1 cellular context compared by ENCODE assay signal in genomic region chr10:73730153-73730906, GRCh38.
TF ChIP-seq lines count a peak whose summit lies in the region.

No MANE protein-coding gene starts in this region.

TF ChIP-seq in HepG2, 621 proteins besides CTCF, POLR2A, EP300 and RAD21 (continued from another document and continues in another):
- TF ChIP-seq, protein P1, sequence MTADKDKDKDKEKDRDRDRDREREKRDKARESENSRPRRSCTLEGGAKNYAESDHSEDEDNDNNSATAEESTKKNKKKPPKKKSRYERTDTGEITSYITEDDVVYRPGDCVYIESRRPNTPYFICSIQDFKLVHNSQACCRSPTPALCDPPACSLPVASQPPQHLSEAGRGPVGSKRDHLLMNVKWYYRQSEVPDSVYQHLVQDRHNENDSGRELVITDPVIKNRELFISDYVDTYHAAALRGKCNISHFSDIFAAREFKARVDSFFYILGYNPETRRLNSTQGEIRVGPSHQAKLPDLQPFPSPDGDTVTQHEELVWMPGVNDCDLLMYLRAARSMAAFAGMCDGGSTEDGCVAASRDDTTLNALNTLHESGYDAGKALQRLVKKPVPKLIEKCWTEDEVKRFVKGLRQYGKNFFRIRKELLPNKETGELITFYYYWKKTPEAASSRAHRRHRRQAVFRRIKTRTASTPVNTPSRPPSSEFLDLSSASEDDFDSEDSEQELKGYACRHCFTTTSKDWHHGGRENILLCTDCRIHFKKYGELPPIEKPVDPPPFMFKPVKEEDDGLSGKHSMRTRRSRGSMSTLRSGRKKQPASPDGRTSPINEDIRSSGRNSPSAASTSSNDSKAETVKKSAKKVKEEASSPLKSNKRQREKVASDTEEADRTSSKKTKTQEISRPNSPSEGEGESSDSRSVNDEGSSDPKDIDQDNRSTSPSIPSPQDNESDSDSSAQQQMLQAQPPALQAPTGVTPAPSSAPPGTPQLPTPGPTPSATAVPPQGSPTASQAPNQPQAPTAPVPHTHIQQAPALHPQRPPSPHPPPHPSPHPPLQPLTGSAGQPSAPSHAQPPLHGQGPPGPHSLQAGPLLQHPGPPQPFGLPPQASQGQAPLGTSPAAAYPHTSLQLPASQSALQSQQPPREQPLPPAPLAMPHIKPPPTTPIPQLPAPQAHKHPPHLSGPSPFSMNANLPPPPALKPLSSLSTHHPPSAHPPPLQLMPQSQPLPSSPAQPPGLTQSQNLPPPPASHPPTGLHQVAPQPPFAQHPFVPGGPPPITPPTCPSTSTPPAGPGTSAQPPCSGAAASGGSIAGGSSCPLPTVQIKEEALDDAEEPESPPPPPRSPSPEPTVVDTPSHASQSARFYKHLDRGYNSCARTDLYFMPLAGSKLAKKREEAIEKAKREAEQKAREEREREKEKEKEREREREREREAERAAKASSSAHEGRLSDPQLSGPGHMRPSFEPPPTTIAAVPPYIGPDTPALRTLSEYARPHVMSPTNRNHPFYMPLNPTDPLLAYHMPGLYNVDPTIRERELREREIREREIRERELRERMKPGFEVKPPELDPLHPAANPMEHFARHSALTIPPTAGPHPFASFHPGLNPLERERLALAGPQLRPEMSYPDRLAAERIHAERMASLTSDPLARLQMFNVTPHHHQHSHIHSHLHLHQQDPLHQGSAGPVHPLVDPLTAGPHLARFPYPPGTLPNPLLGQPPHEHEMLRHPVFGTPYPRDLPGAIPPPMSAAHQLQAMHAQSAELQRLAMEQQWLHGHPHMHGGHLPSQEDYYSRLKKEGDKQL (CRISPR knock-in tag; IDR thresholded peaks at IDR 0.05; ENCODE audit: low read depth), result peak; percentile 22; the same call in 1 of the 2 replicates
- TF ChIP-seq ZNF670 (CRISPR knock-in tag; IDR thresholded peaks at IDR 0.05; ENCODE audit: borderline replicate concordance) (peak; percentile 87), ZNF879 (CRISPR knock-in tag; IDR thresholded peaks at IDR 0.05) (no peak), SOX6 (IDR thresholded peaks at IDR 0.05) (no peak), SOX6 (CRISPR knock-in tag; IDR thresholded peaks at IDR 0.05) (peak; percentile 81), ZNF780A (CRISPR knock-in tag; IDR thresholded peaks at IDR 0.05) (no peak), ZFP62 (CRISPR knock-in tag; IDR thresholded peaks at IDR 0.05) (no peak), ZNF160 (CRISPR knock-in tag; IDR thresholded peaks at IDR 0.05) (peak; percentile 70; the same call in 1 of the 2 replicates), SMC3 (IDR thresholded peaks at IDR 0.05; ENCODE audit: low read length) (no peak), BORCS8-MEF2B (CRISPR knock-in tag; IDR thresholded peaks at IDR 0.05) (peak; percentile 79; the same call in 1 of the 2 replicates), GPN1 (CRISPR knock-in tag; IDR thresholded peaks at IDR 0.05; ENCODE audit: borderline replicate concordance) (no peak), ZNF850 (CRISPR knock-in tag; conservative IDR thresholded peaks at IDR 0.05) (0 out of 2 replicates have a peak, but pooled peaks have one; percentile 32), WIZ (CRISPR knock-in tag; IDR thresholded peaks at IDR 0.05) (no peak), ZNF275 (CRISPR knock-in tag; IDR thresholded peaks at IDR 0.05; ENCODE audit: borderline replicate concordance) (0 out of 2 replicates have a peak, but pooled peaks have one; percentile 61), CBFB (CRISPR knock-in tag; IDR thresholded peaks at IDR 0.05) (no peak), ERF (CRISPR knock-in tag; IDR thresholded peaks at IDR 0.05) (peak; percentile 68; the same call in 1 of the 2 replicates), CAMTA2 (CRISPR knock-in tag; IDR thresholded peaks at IDR 0.05; ENCODE audit: borderline replicate concordance) (peak; percentile 95), HDAC6 (IDR thresholded peaks at IDR 0.05; ENCODE audit: low read depth, low read length) (no peak), HNRNPL (IDR thresholded peaks at IDR 0.05; ENCODE audit: low read depth, low read length) (0 out of 2 replicates have a peak, but pooled peaks have one; percentile 33), NCOA2 (CRISPR knock-in tag; IDR thresholded peaks at IDR 0.05) (peak; percentile 36; the same call in 1 of the 2 replicates), MAF1 (CRISPR knock-in tag; IDR thresholded peaks at IDR 0.05; ENCODE audit: borderline replicate concordance) (no peak), TOE1 (CRISPR knock-in tag; IDR thresholded peaks at IDR 0.05) (0 out of 2 replicates have a peak, but pooled peaks have one; percentile 83), SP5 (CRISPR knock-in tag; IDR thresholded peaks at IDR 0.05; ENCODE audit: borderline replicate concordance, low read depth) (no peak), AHR (CRISPR knock-in tag; IDR thresholded peaks at IDR 0.05) (peak; percentile 85; the same call in 1 of the 2 replicates), ZFY (CRISPR knock-in tag; IDR thresholded peaks at IDR 0.05) (peak; percentile 79), ZHX1 (CRISPR knock-in tag; IDR thresholded peaks at IDR 0.05; ENCODE audit: low read depth) (0 out of 2 replicates have a peak, but pooled peaks have one; percentile 53), FOXK2 (IDR thresholded peaks at IDR 0.05) (peak; percentile 60; the same call in 1 of the 2 replicates), HNRNPLL (IDR thresholded peaks at IDR 0.05; ENCODE audit: low read depth, low read length, poor library complexity, severe bottlenecking) (peak; percentile 99), ZNF792 (CRISPR knock-in tag; IDR thresholded peaks at IDR 0.05) (peak; percentile 94), MLLT10 (CRISPR knock-in tag; IDR thresholded peaks at IDR 0.05) (no peak), HDAC2 (CRISPR knock-in tag; IDR thresholded peaks at IDR 0.05) (peak; percentile 87), ARNTL (CRISPR knock-in tag; IDR thresholded peaks at IDR 0.05) (peak; percentile 67), ZNF776 (CRISPR knock-in tag; IDR thresholded peaks at IDR 0.05) (peak; percentile 78; the same call in 1 of the 2 replicates), HES4 (CRISPR knock-in tag; IDR thresholded peaks at IDR 0.05; ENCODE audit: borderline replicate concordance) (0 out of 2 replicates have a peak, but pooled peaks have one; percentile 36), HNF4A (CRISPR knock-in tag; IDR thresholded peaks at IDR 0.05) (no peak), ADNP (CRISPR knock-in tag; IDR thresholded peaks at IDR 0.05) (no peak), CENPT (CRISPR knock-in tag; IDR thresholded peaks at IDR 0.05; ENCODE audit: low read depth) (no peak), POLR2AphosphoS5 (IDR thresholded peaks at IDR 0.05; ENCODE audit: low read depth, low read length) (peak; percentile 98), ZMAT5 (CRISPR knock-in tag; IDR thresholded peaks at IDR 0.05; ENCODE audit: borderline replicate concordance, low read depth) (no peak), ZNF34 (CRISPR knock-in tag; IDR thresholded peaks at IDR 0.05; ENCODE audit: borderline replicate concordance) (peak; percentile 62; the same call in 1 of the 2 replicates), HOXD1 (CRISPR knock-in tag; IDR thresholded peaks at IDR 0.05) (peak; percentile 72; the same call in 1 of the 2 replicates), ZNF292 (CRISPR knock-in tag; IDR thresholded peaks at IDR 0.05; ENCODE audit: borderline replicate concordance, low read depth) (no peak), ZNF30 (CRISPR knock-in tag; IDR thresholded peaks at IDR 0.05) (no peak), FOSL1 (CRISPR knock-in tag; IDR thresholded peaks at IDR 0.05; ENCODE audit: borderline replicate concordance) (0 out of 2 replicates have a peak, but pooled peaks have one; percentile 5)
- TF ChIP-seq, protein P2, sequence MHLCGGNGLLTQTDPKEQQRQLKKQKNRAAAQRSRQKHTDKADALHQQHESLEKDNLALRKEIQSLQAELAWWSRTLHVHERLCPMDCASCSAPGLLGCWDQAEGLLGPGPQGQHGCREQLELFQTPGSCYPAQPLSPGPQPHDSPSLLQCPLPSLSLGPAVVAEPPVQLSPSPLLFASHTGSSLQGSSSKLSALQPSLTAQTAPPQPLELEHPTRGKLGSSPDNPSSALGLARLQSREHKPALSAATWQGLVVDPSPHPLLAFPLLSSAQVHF (CRISPR knock-in tag; IDR thresholded peaks at IDR 0.05), result peak; percentile 77; the same call in 1 of the 2 replicates
- TF ChIP-seq, protein P3, sequence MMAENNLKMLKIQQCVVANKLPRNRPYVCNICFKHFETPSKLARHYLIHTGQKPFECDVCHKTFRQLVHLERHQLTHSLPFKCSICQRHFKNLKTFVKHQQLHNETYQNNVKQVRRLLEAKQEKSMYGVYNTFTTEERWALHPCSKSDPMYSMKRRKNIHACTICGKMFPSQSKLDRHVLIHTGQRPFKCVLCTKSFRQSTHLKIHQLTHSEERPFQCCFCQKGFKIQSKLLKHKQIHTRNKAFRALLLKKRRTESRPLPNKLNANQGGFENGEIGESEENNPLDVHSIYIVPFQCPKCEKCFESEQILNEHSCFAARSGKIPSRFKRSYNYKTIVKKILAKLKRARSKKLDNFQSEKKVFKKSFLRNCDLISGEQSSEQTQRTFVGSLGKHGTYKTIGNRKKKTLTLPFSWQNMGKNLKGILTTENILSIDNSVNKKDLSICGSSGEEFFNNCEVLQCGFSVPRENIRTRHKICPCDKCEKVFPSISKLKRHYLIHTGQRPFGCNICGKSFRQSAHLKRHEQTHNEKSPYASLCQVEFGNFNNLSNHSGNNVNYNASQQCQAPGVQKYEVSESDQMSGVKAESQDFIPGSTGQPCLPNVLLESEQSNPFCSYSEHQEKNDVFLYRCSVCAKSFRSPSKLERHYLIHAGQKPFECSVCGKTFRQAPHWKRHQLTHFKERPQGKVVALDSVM (CRISPR knock-in tag; IDR thresholded peaks at IDR 0.05), result peak; percentile 67
- TF ChIP-seq, protein P4, sequence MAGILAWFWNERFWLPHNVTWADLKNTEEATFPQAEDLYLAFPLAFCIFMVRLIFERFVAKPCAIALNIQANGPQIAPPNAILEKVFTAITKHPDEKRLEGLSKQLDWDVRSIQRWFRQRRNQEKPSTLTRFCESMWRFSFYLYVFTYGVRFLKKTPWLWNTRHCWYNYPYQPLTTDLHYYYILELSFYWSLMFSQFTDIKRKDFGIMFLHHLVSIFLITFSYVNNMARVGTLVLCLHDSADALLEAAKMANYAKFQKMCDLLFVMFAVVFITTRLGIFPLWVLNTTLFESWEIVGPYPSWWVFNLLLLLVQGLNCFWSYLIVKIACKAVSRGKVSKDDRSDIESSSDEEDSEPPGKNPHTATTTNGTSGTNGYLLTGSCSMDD (CRISPR knock-in tag; IDR thresholded peaks at IDR 0.05), result no peak
- TF ChIP-seq, protein P5, sequence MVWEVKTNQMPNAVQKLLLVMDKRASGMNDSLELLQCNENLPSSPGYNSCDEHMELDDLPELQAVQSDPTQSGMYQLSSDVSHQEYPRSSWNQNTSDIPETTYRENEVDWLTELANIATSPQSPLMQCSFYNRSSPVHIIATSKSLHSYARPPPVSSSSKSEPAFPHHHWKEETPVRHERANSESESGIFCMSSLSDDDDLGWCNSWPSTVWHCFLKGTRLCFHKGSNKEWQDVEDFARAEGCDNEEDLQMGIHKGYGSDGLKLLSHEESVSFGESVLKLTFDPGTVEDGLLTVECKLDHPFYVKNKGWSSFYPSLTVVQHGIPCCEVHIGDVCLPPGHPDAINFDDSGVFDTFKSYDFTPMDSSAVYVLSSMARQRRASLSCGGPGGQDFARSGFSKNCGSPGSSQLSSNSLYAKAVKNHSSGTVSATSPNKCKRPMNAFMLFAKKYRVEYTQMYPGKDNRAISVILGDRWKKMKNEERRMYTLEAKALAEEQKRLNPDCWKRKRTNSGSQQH (CRISPR knock-in tag; IDR thresholded peaks at IDR 0.05; ENCODE audit: low read depth), result peak; percentile 88
- TF ChIP-seq, protein P6, sequence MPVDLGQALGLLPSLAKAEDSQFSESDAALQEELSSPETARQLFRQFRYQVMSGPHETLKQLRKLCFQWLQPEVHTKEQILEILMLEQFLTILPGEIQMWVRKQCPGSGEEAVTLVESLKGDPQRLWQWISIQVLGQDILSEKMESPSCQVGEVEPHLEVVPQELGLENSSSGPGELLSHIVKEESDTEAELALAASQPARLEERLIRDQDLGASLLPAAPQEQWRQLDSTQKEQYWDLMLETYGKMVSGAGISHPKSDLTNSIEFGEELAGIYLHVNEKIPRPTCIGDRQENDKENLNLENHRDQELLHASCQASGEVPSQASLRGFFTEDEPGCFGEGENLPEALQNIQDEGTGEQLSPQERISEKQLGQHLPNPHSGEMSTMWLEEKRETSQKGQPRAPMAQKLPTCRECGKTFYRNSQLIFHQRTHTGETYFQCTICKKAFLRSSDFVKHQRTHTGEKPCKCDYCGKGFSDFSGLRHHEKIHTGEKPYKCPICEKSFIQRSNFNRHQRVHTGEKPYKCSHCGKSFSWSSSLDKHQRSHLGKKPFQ (CRISPR knock-in tag; IDR thresholded peaks at IDR 0.05; ENCODE audit: insufficient replicate concordance), result peak; percentile 82
